Comparison of ENCODE assay signal across 9 cellular contexts in the genomic region with DNA sequence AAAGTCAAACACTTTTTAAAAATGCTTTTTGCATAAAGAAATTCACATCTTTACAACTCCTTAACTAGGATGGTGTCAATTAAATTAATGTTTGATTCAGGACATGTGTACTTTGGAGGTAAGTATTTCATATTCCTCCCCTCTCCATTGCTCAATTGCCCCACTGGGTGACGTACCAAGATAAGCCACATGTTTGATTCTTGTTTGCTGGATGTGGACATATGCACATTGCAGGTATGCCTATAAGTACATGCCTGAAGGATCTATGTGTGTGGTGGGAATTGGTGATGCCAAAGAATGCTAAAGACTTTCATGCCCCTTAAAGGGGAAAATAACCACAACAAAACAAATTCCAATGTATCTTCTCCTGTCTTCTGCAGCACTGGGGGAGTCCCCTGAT. TPM values are rescaled to one million over a fixed set of nuclear protein-coding genes. Genes with fewer than 3 reads are reported as not detected.
DNase-seq lines count a peak whose midpoint lies in the region; ATAC-seq and TF ChIP-seq lines count a peak whose summit lies in the region.
"Had no signal": no experiment of that assay in that cellular context is flagged by ENCODE, and none has a peak within 500 bp of the region (broad histone marks: within the 10 kb centered on the region; RNA-seq: fewer than 3 reads in every experiment).

No MANE protein-coding gene starts in this region.

- no peak for ATAC-seq in stimulated activated naive CD8-positive, alpha-beta T cell treated with anti-CD3 and anti-CD28 coated beads, Interleukin-15, Interleukin-2, amounts not matched to agents 100 U/mL and 50 U/mL, for 24 hours
- no peak for ATAC-seq in HG03135 (IDR thresholded peaks at IDR 0.05; ENCODE audit: unreplicated experiment)
- no peak for ATAC-seq in GM18870 (IDR thresholded peaks at IDR 0.05; ENCODE audit: unreplicated experiment)
- ATAC-seq: body of pancreas had no signal

- POLR2A ChIA-PET in activated CD4-positive, alpha-beta memory T cell treated with anti-CD3 and anti-CD28 coated beads, Interleukin-2, amount 10 ng/mL, durations not matched to agents 7 days and 5 days (lab: Charles Lee): interaction anchor here (0.7 to 15.4 kb wide), 9 partner anchors 9 to 145 kb away, joined by 4 to 634 read pairs (median 5); no protein-coding TSS in a partner anchor

- H3K27me3 Mint-ChIP-seq in stimulated activated naive CD8-positive, alpha-beta T cell treated with anti-CD3 and anti-CD28 coated beads, Interleukin-15, Interleukin-2, amounts not matched to agents 100 ng/mL and 50 ng/mL, for 24 hours: no peaks in the 10 kb centered on the region
- H3K27me3 Mint-ChIP-seq in activated CD4-positive, alpha-beta memory T cell treated with anti-CD3 and anti-CD28 coated beads, Interleukin-2, amount 10 ng/mL, durations not matched to agents 7 days and 5 days: no peaks in the 10 kb centered on the region

- DNase-seq in stimulated activated naive CD8-positive, alpha-beta T cell treated with anti-CD3 and anti-CD28 coated beads, Interleukin-15, Interleukin-2, amounts not matched to agents 100 U/mL and 50 U/mL, for 24 hours: no peak
- no peak for DNase-seq in activated CD4-positive, alpha-beta memory T cell treated with anti-CD3 and anti-CD28 coated beads, Interleukin-2, amount 10 ng/mL, durations not matched to agents 7 days and 5 days
- DNase-seq in fibroblast of pulmonary artery (ENCODE audit: low read depth) (peak; percentile 68), iPS-NIHi7 (ENCODE audit: extremely low spot score) (no peak), NCI-H510A (lab: John Stamatoyannopoulos, UW) (no peak)

- CTCF ChIA-PET in activated CD4-positive, alpha-beta memory T cell treated with anti-CD3 and anti-CD28 coated beads, Interleukin-2, amount 10 ng/mL, durations not matched to agents 7 days and 5 days (lab: Charles Lee): interaction anchor here (0.7 to 7.5 kb wide), 3 partner anchors 20 to 66 kb away, joined by 4 to 62 read pairs (median 4); no protein-coding TSS in a partner anchor

- TF ChIP-seq CTCF in fibroblast of pulmonary artery (IDR thresholded peaks at IDR 0.05; ENCODE audit: low read length, missing control alignments): no peak

- no peaks in the 10 kb centered on the region for H3K9me3 Mint-ChIP-seq in stimulated activated naive CD8-positive, alpha-beta T cell treated with anti-CD3 and anti-CD28 coated beads, Interleukin-15, Interleukin-2, amounts not matched to agents 100 ng/mL and 50 ng/mL, for 24 hours
- peaks cover 7% of the 10 kb centered on the region for H3K9me3 Mint-ChIP-seq in activated CD4-positive, alpha-beta memory T cell treated with anti-CD3 and anti-CD28 coated beads, Interleukin-2, amount 10 ng/mL, durations not matched to agents 7 days and 5 days

- H3K4me3 Mint-ChIP-seq in stimulated activated naive CD8-positive, alpha-beta T cell treated with anti-CD3 and anti-CD28 coated beads, Interleukin-15, Interleukin-2, amounts not matched to agents 100 ng/mL and 50 ng/mL, for 24 hours: peak overlapping the region; percentile 72
- H3K4me3 Mint-ChIP-seq in activated CD4-positive, alpha-beta memory T cell treated with anti-CD3 and anti-CD28 coated beads, Interleukin-2, amount 10 ng/mL, durations not matched to agents 7 days and 5 days: peak overlapping the region; percentile 70

- H3K36me3 Mint-ChIP-seq in stimulated activated naive CD8-positive, alpha-beta T cell treated with anti-CD3 and anti-CD28 coated beads, Interleukin-15, Interleukin-2, amounts not matched to agents 100 ng/mL and 50 ng/mL, for 24 hours (ENCODE audit: low read depth): peaks cover 72% of the 10 kb centered on the region
- peaks cover 92% of the 10 kb centered on the region for H3K36me3 Mint-ChIP-seq in activated CD4-positive, alpha-beta memory T cell treated with anti-CD3 and anti-CD28 coated beads, Interleukin-2, amount 10 ng/mL, durations not matched to agents 7 days and 5 days (ENCODE audit: low read depth)

- H3K4me1 Mint-ChIP-seq in stimulated activated naive CD8-positive, alpha-beta T cell treated with anti-CD3 and anti-CD28 coated beads, Interleukin-15, Interleukin-2, amounts not matched to agents 100 ng/mL and 50 ng/mL, for 24 hours (ENCODE audit: low read depth): peaks cover 87% of the 10 kb centered on the region
- peaks cover 79% of the 10 kb centered on the region for H3K4me1 Mint-ChIP-seq in activated CD4-positive, alpha-beta memory T cell treated with anti-CD3 and anti-CD28 coated beads, Interleukin-2, amount 10 ng/mL, durations not matched to agents 7 days and 5 days

- H3K27ac Mint-ChIP-seq in stimulated activated naive CD8-positive, alpha-beta T cell treated with anti-CD3 and anti-CD28 coated beads, Interleukin-15, Interleukin-2, amounts not matched to agents 100 ng/mL and 50 ng/mL, for 24 hours: peak overlapping the region; percentile 100
- peak overlapping the region; percentile 87 for H3K27ac Mint-ChIP-seq in activated CD4-positive, alpha-beta memory T cell treated with anti-CD3 and anti-CD28 coated beads, Interleukin-2, amount 10 ng/mL, durations not matched to agents 7 days and 5 days

- no peak overlapping the region for H3K4me3 ChIP-seq in fibroblast of pulmonary artery (replicated peaks; ENCODE audit: low read depth, low read length)
- H3K4me3 ChIP-seq: body of pancreas had no signal

RNA-seq across cellular contexts. Expression of a gene that starts 5.8 kb away (rescaled TPM):
- total RNA-seq in activated CD4-positive, alpha-beta memory T cell treated with anti-CD3 and anti-CD28 coated beads, Interleukin-2, amount 10 ng/mL, durations not matched to agents 7 days and 5 days: 100 to 1,000 TPM; 634 to 645 TPM
